Comparison of ENCODE assay signal across 5 cellular contexts in genomic region chr3:9163289-9163688, GRCh38.
"Had no signal": no experiment of that assay in that cellular context is flagged by ENCODE, and none has a peak within 500 bp of the region (broad histone marks: within the 10 kb centered on the region; RNA-seq: fewer than 3 reads in every experiment).

No MANE protein-coding gene starts in this region.

- H2AFZ ChIP-seq: GM23248 had no signal

- H3K4me1 ChIP-seq: HAP-1 had no signal

- H3K27ac ChIP-seq: GM23248 had no signal

- H3K4me3 ChIP-seq: GM23248, HAP-1 had no signal

- DNase-seq: GM23248, GOT3, H7, IMR-90 had no signal

- H3K36me3 ChIP-seq: HAP-1 had no signal

- H3K9me3 ChIP-seq: HAP-1 had no signal

- H3K9ac ChIP-seq: GM23248 had no signal
